Comparison of ENCODE assay signal across 8 cellular contexts in the genomic region with DNA sequence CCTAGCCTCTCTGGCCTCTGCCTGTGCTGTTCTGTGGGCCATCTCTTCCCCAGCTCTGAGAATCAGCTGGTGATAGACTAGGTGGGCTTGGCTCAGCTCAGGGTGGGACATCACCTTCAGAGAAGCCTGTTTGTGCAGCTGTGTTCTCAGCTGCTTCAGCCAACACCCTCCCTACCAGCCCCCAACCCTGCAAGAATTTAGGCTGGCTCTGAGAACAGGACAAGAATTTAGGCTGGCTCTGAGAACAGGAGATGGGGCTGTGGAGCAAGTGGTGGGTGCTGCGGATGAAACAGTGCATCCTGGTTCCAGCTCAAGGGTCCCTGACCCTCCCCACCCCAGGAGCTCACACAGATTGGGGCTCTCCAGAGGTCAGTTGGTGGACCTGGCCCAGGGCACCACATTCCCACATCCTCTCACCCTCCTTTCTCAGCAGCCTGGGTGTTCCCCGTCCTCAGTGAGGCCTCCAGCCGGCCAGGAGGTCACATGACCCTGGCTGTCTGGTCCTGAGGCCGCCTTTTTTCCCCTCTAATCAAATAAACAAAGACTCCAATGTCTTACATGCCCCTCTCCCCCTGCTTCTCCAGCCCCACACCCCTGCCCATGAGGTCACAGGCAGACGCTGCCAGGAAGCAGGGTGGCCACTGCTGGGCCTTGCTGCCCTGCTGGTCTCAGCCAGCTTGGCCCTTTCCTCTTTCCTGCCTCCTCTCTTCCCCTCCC. TPM values are rescaled to one million over a fixed set of nuclear protein-coding genes. Genes with fewer than 3 reads are reported as not detected.
A peak's percentile ranks its signal among the peaks of the same experiment; 100 is the strongest.
DNase-seq lines count a peak whose midpoint lies in the region; ATAC-seq and TF ChIP-seq lines count a peak whose summit lies in the region.

No MANE protein-coding gene starts in this region.

- H3K9me3 ChIP-seq in effector memory CD4-positive, alpha-beta T cell (ENCODE audit: control insufficient read depth, low read length), result no peaks in the 10 kb centered on the region
- H3K9me3 ChIP-seq in mucosa of rectum (ENCODE audit: control insufficient read depth in 2 of 2, low read length in 2 of 2) (no peaks in the 10 kb centered on the region), aorta (ENCODE audit: control insufficient read depth, low read length) (no peaks in the 10 kb centered on the region)

- H3K27me3 ChIP-seq in effector memory CD4-positive, alpha-beta T cell (replicated peaks; ENCODE audit: control insufficient read depth, insufficient read depth, low read length, poor library complexity, severe bottlenecking), result no peaks in the 10 kb centered on the region
- no peaks in the 10 kb centered on the region for H3K27me3 ChIP-seq in mucosa of rectum (ENCODE audit: control insufficient read depth in 2 of 2, insufficient read depth in 2 of 2, low read length in 2 of 2)
- H3K27me3 ChIP-seq in aorta (ENCODE audit: control insufficient read depth in 1 of 2, insufficient read depth in 2 of 2, low read length in 1 of 2), result no peaks in the 10 kb centered on the region

- 10 to 11% methylated on average over 5 of the region's 5 CpGs for WGBS in aorta, 2 donors

- intact Hi-C loops in Right ventricle myocardium inferior (cut with DNase I) (loop anchor here (10.0 kb wide), 1 partner anchor 128 kb away; a partner anchor contains a TSS), cardiac septum (cut with DNase I) (no loop called here), aorta (cut with DNase I) (loop anchor here in 1 of 2 donors (5.0 kb wide), 1 partner anchor 36 kb away; no protein-coding TSS in a partner anchor)

- peak overlapping the region in 1 of 2 donors; percentile 31 for H3K9ac ChIP-seq in mucosa of rectum (ENCODE audit: low read depth in 1 of 2, low read length in 2 of 2)

- peak overlapping the region; percentile 28 for H3K27ac ChIP-seq in effector memory CD4-positive, alpha-beta T cell (ENCODE audit: insufficient read depth, low read length, poor library complexity, severe bottlenecking)
- H3K27ac ChIP-seq in mucosa of rectum (ENCODE audit: low read depth in 2 of 2, low read length in 2 of 2) (peak overlapping the region; percentile 39 to 58), aorta (ENCODE audit: low read depth in 1 of 2, low read length in 2 of 2) (peak overlapping the region; percentile 84 to 92)

- peak; percentile 81 for DNase-seq in Right ventricle myocardium inferior (ENCODE audit: missing footprints)
- DNase-seq in cardiac septum (ENCODE audit: low spot score), result no peak
- DNase-seq in effector memory CD4-positive, alpha-beta T cell, result no peak
- DNase-seq in aorta, result peak; percentile 83 to 85
- no peak for DNase-seq in NOMO-1 treated with DMSO at 0.1 percent for 48 hours (lab: John Stamatoyannopoulos, UW; ENCODE audit: unreplicated experiment)
- no peak for DNase-seq in omental fat pad (ENCODE audit: low spot score)

- H3K36me3 ChIP-seq in effector memory CD4-positive, alpha-beta T cell (ENCODE audit: control insufficient read depth, insufficient read depth, low read length), result peaks cover 77% of the 10 kb centered on the region
- H3K36me3 ChIP-seq in mucosa of rectum (ENCODE audit: control insufficient read depth in 2 of 2, insufficient read depth in 2 of 2, low read length in 2 of 2) (peaks cover 2 to 27% of the 10 kb centered on the region in 2 donors), aorta (ENCODE audit: control insufficient read depth in 1 of 2, insufficient read depth in 2 of 2, low read length in 1 of 2) (no peaks in the 10 kb centered on the region)

- TF ChIP-seq CTCF in omental fat pad (IDR thresholded peaks at IDR 0.05), result no peak

- no peak overlapping the region for H3K4me3 ChIP-seq in effector memory CD4-positive, alpha-beta T cell (ENCODE audit: insufficient read depth, low read depth, low read length, poor library complexity, severe bottlenecking)
- peak overlapping the region in 1 of 2 donors; percentile 15 for H3K4me3 ChIP-seq in mucosa of rectum (ENCODE audit: low read length in 2 of 2)
- H3K4me3 ChIP-seq in aorta (ENCODE audit: low read length in 2 of 2), result no peak overlapping the region

- H3K4me1 ChIP-seq in effector memory CD4-positive, alpha-beta T cell (ENCODE audit: control insufficient read depth, insufficient read depth, low read length, poor library complexity, severe bottlenecking), result peaks cover 27% of the 10 kb centered on the region
- H3K4me1 ChIP-seq in mucosa of rectum (ENCODE audit: control insufficient read depth in 2 of 2, insufficient read depth in 2 of 2, low read length in 2 of 2), result peaks cover 26 to 30% of the 10 kb centered on the region in 2 donors
- H3K4me1 ChIP-seq in aorta (ENCODE audit: control insufficient read depth in 1 of 2, insufficient read depth in 2 of 2, low read length in 2 of 2), result peaks cover 0 to 3% of the 10 kb centered on the region in 2 donors

- ATAC-seq in Right ventricle myocardium inferior (peak; percentile 77), aorta (ENCODE audit: low FRiP score) (peak; percentile 78), esophagus mucosa (no peak), omental fat pad (ENCODE audit: low FRiP score) (no peak)

RNA-seq across cellular contexts. Expression of a gene that starts 14.9 kb away (rescaled TPM):
- total RNA-seq in Right ventricle myocardium inferior (10.4 TPM), cardiac septum (10.4 TPM), aorta (10 to 100 TPM; 46.2 to 50.4 TPM), esophagus mucosa (3.9 TPM), omental fat pad (10 to 100 TPM; 53.0 to 86.6 (median 58.4) TPM)
- 10 to 100 TPM; 12.2 to 13.5 TPM for polyA plus RNA-seq in aorta

RNA-seq across cellular contexts. Expression of a gene that starts 31.1 kb away (rescaled TPM):
- 0.73 TPM for total RNA-seq in Right ventricle myocardium inferior
- total RNA-seq in cardiac septum, result 1.6 TPM
- 1 to 10 TPM in 1 of 2 donors, under 1 TPM in 1; 0.65 to 2.8 TPM for total RNA-seq in aorta
- polyA plus RNA-seq in aorta, result 1 to 10 TPM in 1 of 2 donors, under 1 TPM in 1; 0.50 to 4.2 TPM
- 6.3 TPM for total RNA-seq in esophagus mucosa
- 1 to 10 TPM in 2 of 4 donors, under 1 TPM in 1, not detected in 1; 0.63 to 1.4 (median 1.0) TPM for total RNA-seq in omental fat pad

RNA-seq across cellular contexts. Expression of a gene that starts 55.1 kb away (rescaled TPM):
- total RNA-seq in Right ventricle myocardium inferior, result 1.1 TPM
- total RNA-seq in cardiac septum, result 1.4 TPM
- 10 to 100 TPM; 22.3 to 29.2 TPM for total RNA-seq in aorta
- 10 to 100 TPM; 11.1 to 14.7 TPM for polyA plus RNA-seq in aorta
- 1.6 TPM for total RNA-seq in esophagus mucosa
- 10 to 100 TPM in 1 of 4 donors, 1 to 10 TPM in 3; 5.9 to 18.5 (median 7.5) TPM for total RNA-seq in omental fat pad

Comparison
In these comparisons a context has a peak if more than half of its experiments do, and no peak if none do; other contexts are left out.
1. DNase-seq: peak in Right ventricle myocardium inferior (single experiment) and aorta (2 of 2); none in cardiac septum (single experiment), effector memory CD4-positive, alpha-beta T cell (0 of 3), NOMO-1 treated with DMSO at 0.1 percent for 48 hours (single experiment) and omental fat pad (single experiment).
2. ATAC-seq: peak in Right ventricle myocardium inferior (single experiment) and aorta (single experiment); none in esophagus mucosa (single experiment) and omental fat pad (single experiment).
3. H3K27ac ChIP-seq: peak in every context shown above with its lines; median percentile 88 in aorta; 48 in mucosa of rectum; 28 in effector memory CD4-positive, alpha-beta T cell.